ENCODE assay signal across 8 cellular contexts in the genomic region with DNA sequence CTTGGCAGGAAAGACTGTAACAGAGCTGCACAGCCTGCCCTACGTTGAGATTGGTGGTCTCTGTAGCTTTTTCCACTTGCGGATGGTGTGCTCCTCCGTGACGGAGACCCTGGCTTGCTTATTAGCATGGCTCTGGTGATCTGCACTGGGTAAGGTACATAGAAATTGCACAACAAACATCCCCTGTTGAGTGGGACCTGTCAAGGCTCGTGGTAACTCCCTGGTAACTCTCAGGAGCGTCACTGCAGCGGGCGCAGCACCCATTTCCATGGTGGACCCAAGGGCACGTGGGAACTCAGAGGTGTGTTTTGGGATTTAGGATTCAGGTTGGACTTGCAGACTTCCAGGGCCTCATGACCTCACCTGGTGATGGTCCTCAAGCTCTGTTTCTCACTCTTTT. TPM values are rescaled to one million over a fixed set of nuclear protein-coding genes. Genes with fewer than 3 reads are reported as not detected.
DNase-seq lines count a peak whose midpoint lies in the region; ATAC-seq and TF ChIP-seq lines count a peak whose summit lies in the region.

No MANE protein-coding gene starts in this region.

- H3K36me3 ChIP-seq in heart left ventricle (peaks cover 0 to 14% (median 5%) of the 10 kb centered on the region in 9 donors), mesendoderm (ENCODE audit: control insufficient read depth, insufficient read depth, low read length) (no peaks in the 10 kb centered on the region), urinary bladder (ENCODE audit: insufficient read depth) (no peaks in the 10 kb centered on the region)

- no peak overlapping the region for H4K8ac ChIP-seq in mesendoderm (ENCODE audit: low read depth, low read length)

- H2BK120ac ChIP-seq in mesendoderm (ENCODE audit: low read depth, low read length), result no peak overlapping the region

- H3K79me1 ChIP-seq in mesendoderm (ENCODE audit: low read length), result peaks cover 2% of the 10 kb centered on the region

- no peak for TF ChIP-seq POLR2A in heart left ventricle (IDR thresholded peaks at IDR 0.05)

- no peak overlapping the region for H2AK5ac ChIP-seq in mesendoderm (ENCODE audit: low read length)

- H3K56ac ChIP-seq in mesendoderm (ENCODE audit: low read length), result peak overlapping the region; percentile 85

- H3K27me3 ChIP-seq in heart left ventricle, result no peaks in the 10 kb centered on the region
- H3K27me3 ChIP-seq in mesendoderm (ENCODE audit: insufficient read depth, low read length, poor library complexity), result no peaks in the 10 kb centered on the region

- no peak overlapping the region for H3K18ac ChIP-seq in mesendoderm (ENCODE audit: low read length)

- 67 to 80% (median 76%) methylated on average over 5 to 9 of the region's 9 CpGs for WGBS in heart left ventricle, 4 donors
- no CpG with 5 or more reads among the region's 9 CpGs for WGBS in mesendoderm (ENCODE audit: extremely low coverage, insufficient coverage, low lambda C conversion rate)
- 66% methylated on average over 9 of the region's 9 CpGs for WGBS in urinary bladder

- in situ Hi-C loops in astrocyte of the spinal cord (cut with HindIII; ENCODE audit: low sequenced_read_pairs), result no loop called here

- no peaks in the 10 kb centered on the region for H3K9me3 ChIP-seq in heart left ventricle

- peak overlapping the region in 11 of 12 donors; percentile 59 to 96 (median 80) for H3K4me3 ChIP-seq in heart left ventricle
- peak overlapping the region; percentile 61 for H3K4me3 ChIP-seq in astrocyte of the spinal cord (ENCODE audit: low read depth, low read length)
- no peak overlapping the region for H3K4me3 ChIP-seq in mesendoderm (ENCODE audit: low read length)
- H3K4me3 ChIP-seq in urinary bladder (ENCODE audit: low read depth, low read length), result peak overlapping the region; percentile 98

- H2BK5ac ChIP-seq in mesendoderm (ENCODE audit: low read length), result no peak overlapping the region

- H3K23ac ChIP-seq in mesendoderm (ENCODE audit: low read length), result no peak overlapping the region

- H3K4me1 ChIP-seq in heart left ventricle, result peaks cover 0 to 29% (median 14%) of the 10 kb centered on the region in 12 donors
- peaks cover 2% of the 10 kb centered on the region for H3K4me1 ChIP-seq in mesendoderm (ENCODE audit: control insufficient read depth, low read depth, low read length)
- H3K4me1 ChIP-seq in urinary bladder (ENCODE audit: insufficient read depth), result no peaks in the 10 kb centered on the region

- H3K27ac ChIP-seq in heart left ventricle (peak overlapping the region in 1 of 12 donors; percentile 34), mesendoderm (ENCODE audit: low read depth, low read length) (no peak overlapping the region), urinary bladder (ENCODE audit: low read depth) (no peak overlapping the region)

- H3K4ac ChIP-seq in mesendoderm (ENCODE audit: low read depth, low read length), result no peak overlapping the region

- intact Hi-C loops in heart left ventricle (cut with DNase I) (loop anchor here in 1 of 10 donors (2.0 kb wide), 1 partner anchor 33 kb away; a partner anchor contains a TSS), Right ventricle myocardium inferior (cut with DNase I) (no loop called here)

- DNase-seq in heart left ventricle (no peak), Right ventricle myocardium inferior (ENCODE audit: missing footprints) (no peak), astrocyte of the spinal cord (ENCODE audit: low read depth, low spot score) (no peak), mesendoderm (no peak), SHP77 (lab: John Stamatoyannopoulos, UW) (no peak)

- H3K4me2 ChIP-seq in mesendoderm (ENCODE audit: low read length), result peak overlapping the region; percentile 64

- no peak for TF ChIP-seq CTCF in heart left ventricle (IDR thresholded peaks at IDR 0.05)
- TF ChIP-seq CTCF in astrocyte of the spinal cord (IDR thresholded peaks at IDR 0.05; ENCODE audit: low read depth, low read length), result no peak

- no peaks in the 10 kb centered on the region for H3K79me2 ChIP-seq in mesendoderm (ENCODE audit: control insufficient read depth, insufficient read depth, low read length)

- peak overlapping the region; percentile 63 for H3K9ac ChIP-seq in mesendoderm (ENCODE audit: low read length)

- ATAC-seq in heart left ventricle, result no peak
- ATAC-seq in Right ventricle myocardium inferior, result no peak
- ATAC-seq in HG03108 (IDR thresholded peaks at IDR 0.05; ENCODE audit: unreplicated experiment), result no peak
- ATAC-seq in GM18519 (IDR thresholded peaks at IDR 0.05; ENCODE audit: low FRiP score, unreplicated experiment), result no peak

- H2BK15ac ChIP-seq in mesendoderm (replicated peaks; ENCODE audit: low read depth), result no peak overlapping the region

- no peak overlapping the region for H4K5ac ChIP-seq in mesendoderm (ENCODE audit: low read length)

RNA-seq across cellular contexts. Expression of a gene that starts 1.1 kb away (rescaled TPM):
- total RNA-seq in heart left ventricle (10 to 100 TPM in 7 of 9 donors, 1 to 10 TPM in 2; 3.8 to 20.3 (median 13.8) TPM), Right ventricle myocardium inferior (11.2 TPM), urinary bladder (9.6 TPM)
- polyA plus RNA-seq in heart left ventricle (1 to 10 TPM; 6.3 to 7.8 TPM), urinary bladder (13.6 TPM)
- 11.7 TPM for polyA plus RNA-seq in mesendoderm (2013, experiment 1 of 2)
- polyA plus RNA-seq in mesendoderm (2013, experiment 2 of 2), result 12.0 TPM

RNA-seq across cellular contexts. Expression of a gene that starts 33.1 kb away (rescaled TPM):
- total RNA-seq in heart left ventricle, result 10 to 100 TPM in 2 of 9 donors, 1 to 10 TPM in 7; 1.6 to 17.1 (median 5.4) TPM
- 1 to 10 TPM; 2.2 TPM for polyA plus RNA-seq in heart left ventricle
- 4.7 TPM for total RNA-seq in Right ventricle myocardium inferior
- polyA plus RNA-seq in mesendoderm (2013, experiment 1 of 2), result 2.2 TPM
- polyA plus RNA-seq in mesendoderm (2013, experiment 2 of 2), result 2.0 TPM
- total RNA-seq in urinary bladder, result 7.5 TPM
- 8.8 TPM for polyA plus RNA-seq in urinary bladder
